30 cellular contexts compared by ENCODE assay signal in genomic region chr18:24128700-24129099, GRCh38. TPM values are rescaled to one million over a fixed set of nuclear protein-coding genes. Genes with fewer than 3 reads are reported as not detected.
DNase-seq lines count a peak whose midpoint lies in the region; ATAC-seq and TF ChIP-seq lines count a peak whose summit lies in the region.
"Had no signal": no experiment of that assay in that cellular context is flagged by ENCODE, and none has a peak within 500 bp of the region (broad histone marks: within the 10 kb centered on the region; RNA-seq: fewer than 3 reads in every experiment).

No MANE protein-coding gene starts in this region.

- H3K56ac ChIP-seq in IMR-90 (ENCODE audit: extremely low read depth, insufficient read depth, low read length): no peak overlapping the region

- no peak overlapping the region for H3K4me2 ChIP-seq in IMR-90 (ENCODE audit: low read depth, low read length)
- H3K4me2 ChIP-seq: PC-9 had no signal

- peaks cover 5% of the 10 kb centered on the region; the same call in 1 of the 2 replicates for H3K9me1 ChIP-seq in IMR-90 (ENCODE audit: insufficient read depth, low read length)

- TF ChIP-seq POLR2A in IMR-90 (IDR thresholded peaks at IDR 0.05; ENCODE audit: low read depth, low read length): no peak

- no peak overlapping the region for H3K9ac ChIP-seq in IMR-90 (ENCODE audit: low read depth, low read length)

- no peak for TF ChIP-seq CTCF in IMR-90 (conservative IDR thresholded peaks at IDR 0.05; ENCODE audit: low read depth, low read length)
- no peak for TF ChIP-seq CTCF in epithelial cell of esophagus (IDR thresholded peaks at IDR 0.05; ENCODE audit: insufficient read depth, low read depth, low read length, missing control alignments)

- H3K27ac Mint-ChIP-seq in naive thymus-derived CD8-positive, alpha-beta T cell: peak overlapping the region in 6 of 10 donors; percentile 2 to 77 (median 34)
- H3K27ac Mint-ChIP-seq: activated CD4-positive, alpha-beta memory T cell treated with anti-CD3 and anti-CD28 coated beads, Interleukin-2, amount 10 ng/mL, durations not matched to agents 7 days and 5 days; activated naive CD8-positive, alpha-beta T cell; T-helper 2 cell treated with Interferon-gamma antibody and Interleukin-4, amounts not matched to agents 5 μg/mL and 100 μg/mL, for 36 hours had no signal

- H3K36me3 ChIP-seq in IMR-90 (ENCODE audit: control insufficient read depth, insufficient read depth, low read length): peaks cover 26% of the 10 kb centered on the region
- H3K36me3 ChIP-seq: MG63 had no signal

- H2AK9ac ChIP-seq in IMR-90 (replicated peaks; ENCODE audit: low read depth, low read length, poor library complexity): no peak overlapping the region

- no peaks in the 10 kb centered on the region for H3K9me3 Mint-ChIP-seq in naive thymus-derived CD8-positive, alpha-beta T cell
- H3K9me3 Mint-ChIP-seq: activated CD4-positive, alpha-beta memory T cell treated with anti-CD3 and anti-CD28 coated beads, Interleukin-2, amount 10 ng/mL, durations not matched to agents 7 days and 5 days; CD14-positive monocyte; neural crest cell; T-helper 2 cell treated with Interferon-gamma antibody and Interleukin-4, amounts not matched to agents 5 μg/mL and 100 μg/mL, for 36 hours had no signal

- H3K23ac ChIP-seq in IMR-90 (ENCODE audit: low read depth, low read length): no peak overlapping the region

- H3K14ac ChIP-seq in IMR-90 (replicated peaks; ENCODE audit: low read depth, low read length): no peak overlapping the region

- H2BK15ac ChIP-seq in IMR-90 (ENCODE audit: low read depth, low read length): no peak overlapping the region

- H3K27me3 ChIP-seq in IMR-90 (ENCODE audit: control insufficient read depth, insufficient read depth, low read length): no peaks in the 10 kb centered on the region
- H3K27me3 ChIP-seq: ascending aorta, MG63, pancreas had no signal

- H2BK120ac ChIP-seq in IMR-90 (ENCODE audit: low read depth, low read length): no peak overlapping the region

- no peak overlapping the region for H3K4me3 Mint-ChIP-seq in naive thymus-derived CD8-positive, alpha-beta T cell
- H3K4me3 Mint-ChIP-seq: activated CD4-positive, alpha-beta memory T cell treated with anti-CD3 and anti-CD28 coated beads, Interleukin-2, amount 10 ng/mL, durations not matched to agents 7 days and 5 days; activated naive CD8-positive, alpha-beta T cell; CD14-positive monocyte; neural crest cell; T-helper 2 cell treated with Interferon-gamma antibody and Interleukin-4, amounts not matched to agents 5 μg/mL and 100 μg/mL, for 36 hours had no signal

- peaks cover 6% of the 10 kb centered on the region for H3K4me1 ChIP-seq in IMR-90 (ENCODE audit: control insufficient read depth, insufficient read depth, low read length)
- H3K4me1 ChIP-seq: ascending aorta, pancreas had no signal

- H4K5ac ChIP-seq in IMR-90 (ENCODE audit: low read depth, low read length): no peak overlapping the region

- H3K9me3 ChIP-seq in IMR-90 (ENCODE audit: control insufficient read depth, insufficient read depth, low read length): no peaks in the 10 kb centered on the region
- H3K9me3 ChIP-seq: ascending aorta, MG63, pancreas had no signal

- WGBS in IMR-90 (ENCODE audit: extremely low coverage in 2 of 2, insufficient read length in 1 of 2), 2 experiments: no CpG with 5 or more reads among the region's 4 CpGs

- peaks cover 5 to 85% (median 11%) of the 10 kb centered on the region in 3 donors for H3K36me3 Mint-ChIP-seq in naive thymus-derived CD8-positive, alpha-beta T cell

- H2AK5ac ChIP-seq in IMR-90 (ENCODE audit: low read depth, low read length): no peak overlapping the region

- no peaks in the 10 kb centered on the region for H4K20me1 ChIP-seq in IMR-90 (ENCODE audit: insufficient read depth, low read length)

- no peak overlapping the region for H3K4me3 ChIP-seq in IMR-90 (ENCODE audit: insufficient read depth, low read depth, low read length)
- no peak overlapping the region for H3K4me3 ChIP-seq in epithelial cell of esophagus (ENCODE audit: low read length)
- H3K4me3 ChIP-seq: ascending aorta, MG63, pancreas, PC-9 had no signal

- TF ChIP-seq RAD21 in IMR-90 (IDR thresholded peaks at IDR 0.05; ENCODE audit: low read length): no peak

- H3K4me1 Mint-ChIP-seq in naive thymus-derived CD8-positive, alpha-beta T cell: peaks cover 0 to 2% (median under 1%) of the 10 kb centered on the region in 4 donors
- H3K4me1 Mint-ChIP-seq: activated CD4-positive, alpha-beta memory T cell treated with anti-CD3 and anti-CD28 coated beads, Interleukin-2, amount 10 ng/mL, durations not matched to agents 7 days and 5 days; CD14-positive monocyte; neural crest cell had no signal

- dilution Hi-C loops in IMR-90 (cut with HindIII; ENCODE audit: low sequenced_read_pairs, unreplicated experiment): no loop called here

- H3K4ac ChIP-seq in IMR-90 (ENCODE audit: low read depth, low read length): no peak overlapping the region

- intact Hi-C loops in IMR-90 (cut with micrococcal nuclease): no loop called here

- H3K27me3 Mint-ChIP-seq in naive thymus-derived CD8-positive, alpha-beta T cell: no peaks in the 10 kb centered on the region
- H3K27me3 Mint-ChIP-seq: activated CD4-positive, alpha-beta memory T cell treated with anti-CD3 and anti-CD28 coated beads, Interleukin-2, amount 10 ng/mL, durations not matched to agents 7 days and 5 days; activated naive CD8-positive, alpha-beta T cell had no signal

- DNase-seq in NCI-H82 (lab: John Stamatoyannopoulos, UW) (peak; percentile 52), NCI-H82 treated with DMSO at 0.1 percent for 48 hours (lab: John Stamatoyannopoulos, UW; ENCODE audit: unreplicated experiment) (no peak), IMR-90 (peak; percentile 37), epithelial cell of esophagus (ENCODE audit: low read depth) (peak; percentile 14), ecto neural progenitor cell (ENCODE audit: low spot score) (no peak)
- no peak for DNase-seq in naive thymus-derived CD8-positive, alpha-beta T cell
- no peak for DNase-seq in activated naive CD4-positive, alpha-beta T cell (lab: John Stamatoyannopoulos, UW)
- DNase-seq in activated CD8-positive, alpha-beta memory T cell treated with anti-CD3 and anti-CD28 coated beads, Interleukin-2, amount 50 U/mL, for 4 hours: no peak
- DNase-seq: activated CD4-positive, alpha-beta memory T cell treated with anti-CD3 and anti-CD28 coated beads, Interleukin-2, amount 10 ng/mL, durations not matched to agents 7 days and 5 days; central memory CD4-positive, alpha-beta T cell; H7; hippocampal formation; KG1; left colon; mammary epithelial cell; MG63; NCI-H1930; NCI-H226; NCI-H526 treated with DMSO at 0.1 percent for 48 hours; pancreas; PC-9; small intestine; stimulated activated naive CD4-positive, alpha-beta T cell had no signal

- H3K18ac ChIP-seq in IMR-90 (ENCODE audit: low read depth, low read length): 0 out of 2 replicates have a peak overlapping the region, but pooled peaks have one; percentile 23

- in situ Hi-C loops in IMR-90 (cut with MboI; ENCODE audit: low sequenced_read_pairs): loop anchor here (10.0 kb wide), 1 partner anchor 304 kb away; no protein-coding TSS in a partner anchor

- H2BK5ac ChIP-seq in IMR-90 (ENCODE audit: low read depth, low read length, poor library complexity, severe bottlenecking): no peak overlapping the region

- BruUV-seq in IMR-90 (replicated peaks; lab: Mats Ljungman, UMichigan): no TSS peak

- H3K27ac ChIP-seq in IMR-90 (ENCODE audit: insufficient read depth, low read length): no peak overlapping the region
- H3K27ac ChIP-seq: ascending aorta, HL-60, pancreas, PC-9 had no signal

- no peak overlapping the region for H4K8ac ChIP-seq in IMR-90 (ENCODE audit: low read depth in 2 of 2, low read length in 2 of 2)

- H4K91ac ChIP-seq in IMR-90 (ENCODE audit: insufficient read depth, low read depth, low read length): no peak overlapping the region

- POLR2A ChIA-PET in IMR-90 (lab: Charles Lee; ENCODE audit: unreplicated experiment): no interaction called here
- POLR2A ChIA-PET in naive thymus-derived CD8-positive, alpha-beta T cell (lab: Charles Lee): interaction anchor here (1.3 kb wide), 1 partner anchor 10 kb away, joined by 3 read pairs; the partner anchor contains the start of gene CABYR

- no peaks in the 10 kb centered on the region for H3K79me1 ChIP-seq in IMR-90 (ENCODE audit: low read depth in 1 of 2, low read length in 2 of 2)

- peak; percentile 45 for ATAC-seq in IMR-90 (ENCODE audit: low read depth)
- no peak for ATAC-seq in naive thymus-derived CD8-positive, alpha-beta T cell
- ATAC-seq: left colon, pancreas, Right ventricle myocardium inferior had no signal

- no peak overlapping the region for H2AFZ ChIP-seq in IMR-90 (replicated peaks; ENCODE audit: low read length, poor library complexity)
- H2AFZ ChIP-seq: PC-9 had no signal

- CTCF ChIA-PET in IMR-90 (lab: Yijun Ruan, JAX): no interaction called here

- H2BK20ac ChIP-seq in IMR-90 (ENCODE audit: low read depth, low read length): no peak overlapping the region

TF ChIP-seq in IMR-90, 13 proteins besides CTCF, POLR2A, EP300 and RAD21:
- TF ChIP-seq CHD1 (IDR thresholded peaks at IDR 0.05; ENCODE audit: low read depth, low read length): no peak
- 0 out of 2 replicates have a peak, but pooled peaks have one; percentile 23 for TF ChIP-seq FOS (IDR thresholded peaks at IDR 0.05; ENCODE audit: low read depth, low read length)
- TF ChIP-seq MAZ (IDR thresholded peaks at IDR 0.05; ENCODE audit: borderline replicate concordance, low read depth, low read length): no peak

RNA-seq across cellular contexts. Expression of gene CABYR, which starts 10.2 kb away (rescaled TPM):
- 3.6 and 4.1 TPM in 2 replicates for total RNA-seq in IMR-90 (2012; rRNA removed)
- 6.2 and 7.1 TPM in 2 replicates for polyA plus RNA-seq in IMR-90 (2012; rRNA removed)
- 2.0 and 2.8 TPM in 2 replicates for polyA plus RNA-seq in IMR-90 (2012; cell fraction: cytosol; rRNA removed)
- 2.9 and 13.9 TPM in 2 replicates for polyA plus RNA-seq in IMR-90 (2012; cell fraction: nucleus; rRNA removed; ENCODE audit: low replicate concordance)
- 1 to 10 TPM; 2.1 to 3.3 TPM for total RNA-seq in naive thymus-derived CD8-positive, alpha-beta T cell
- polyA plus RNA-seq in naive thymus-derived CD8-positive, alpha-beta T cell: under 1 TPM in 2 of 3 donors, not detected in 1; 0.28 to 0.46 TPM
- total RNA-seq: ascending aorta, Right ventricle myocardium inferior had no signal
- polyA plus RNA-seq: CD14-positive monocyte had no signal

Comparison
In these comparisons a context has a peak if more than half of its experiments do, and no peak if none do; other contexts are left out.
1. DNase-seq: peak in NCI-H82 (single experiment), IMR-90 (single experiment) and epithelial cell of esophagus (single experiment); none in NCI-H82 treated with DMSO at 0.1 percent for 48 hours (single experiment), naive thymus-derived CD8-positive, alpha-beta T cell (0 of 10), ecto neural progenitor cell (single experiment), activated naive CD4-positive, alpha-beta T cell (0 of 4) and activated CD8-positive, alpha-beta memory T cell treated with anti-CD3 and anti-CD28 coated beads, Interleukin-2, amount 50 U/mL, for 4 hours (single experiment).